In the genomic region with DNA sequence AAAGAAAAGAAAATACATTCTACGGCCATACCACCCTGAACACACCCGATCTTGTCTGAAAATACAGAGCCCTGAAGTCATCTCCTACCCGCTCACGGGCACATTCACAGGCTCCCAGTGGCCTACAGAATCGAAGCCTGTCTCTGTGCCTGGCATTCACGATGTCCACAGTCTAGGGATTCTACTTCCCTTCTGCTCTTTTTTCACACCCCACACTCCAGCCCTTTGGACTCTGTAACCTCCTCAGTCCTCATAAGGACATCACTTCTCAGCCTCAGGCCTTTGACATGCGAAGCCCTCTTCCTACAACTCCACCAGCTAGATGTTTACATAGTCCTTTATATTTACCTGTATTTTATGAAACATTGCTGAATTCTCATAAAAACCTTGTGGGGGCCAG, we compare ENCODE assay signal across 1 cellular context.
TF ChIP-seq lines count a peak whose summit lies in the region.

No MANE protein-coding gene starts in this region.

TF ChIP-seq in HCT116, 20 proteins besides CTCF, POLR2A, EP300 and RAD21 (continued from another document):
- TF ChIP-seq, protein P1, sequence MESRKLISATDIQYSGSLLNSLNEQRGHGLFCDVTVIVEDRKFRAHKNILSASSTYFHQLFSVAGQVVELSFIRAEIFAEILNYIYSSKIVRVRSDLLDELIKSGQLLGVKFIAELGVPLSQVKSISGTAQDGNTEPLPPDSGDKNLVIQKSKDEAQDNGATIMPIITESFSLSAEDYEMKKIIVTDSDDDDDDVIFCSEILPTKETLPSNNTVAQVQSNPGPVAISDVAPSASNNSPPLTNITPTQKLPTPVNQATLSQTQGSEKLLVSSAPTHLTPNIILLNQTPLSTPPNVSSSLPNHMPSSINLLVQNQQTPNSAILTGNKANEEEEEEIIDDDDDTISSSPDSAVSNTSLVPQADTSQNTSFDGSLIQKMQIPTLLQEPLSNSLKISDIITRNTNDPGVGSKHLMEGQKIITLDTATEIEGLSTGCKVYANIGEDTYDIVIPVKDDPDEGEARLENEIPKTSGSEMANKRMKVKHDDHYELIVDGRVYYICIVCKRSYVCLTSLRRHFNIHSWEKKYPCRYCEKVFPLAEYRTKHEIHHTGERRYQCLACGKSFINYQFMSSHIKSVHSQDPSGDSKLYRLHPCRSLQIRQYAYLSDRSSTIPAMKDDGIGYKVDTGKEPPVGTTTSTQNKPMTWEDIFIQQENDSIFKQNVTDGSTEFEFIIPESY (IDR thresholded peaks at IDR 0.05; ENCODE audit: extremely low read depth, insufficient replicate concordance, low read length), result no peak
- TF ChIP-seq SP1 (IDR thresholded peaks at IDR 0.05; ENCODE audit: low read depth), result no peak
- TF ChIP-seq ZFX (IDR thresholded peaks at IDR 0.05), result no peak
- TF ChIP-seq YY1 (IDR thresholded peaks at IDR 0.05; ENCODE audit: extremely low read depth, insufficient replicate concordance, low read depth, low read length), result no peak
- TF ChIP-seq, protein P2, sequence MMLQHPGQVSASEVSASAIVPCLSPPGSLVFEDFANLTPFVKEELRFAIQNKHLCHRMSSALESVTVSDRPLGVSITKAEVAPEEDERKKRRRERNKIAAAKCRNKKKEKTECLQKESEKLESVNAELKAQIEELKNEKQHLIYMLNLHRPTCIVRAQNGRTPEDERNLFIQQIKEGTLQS (IDR thresholded peaks at IDR 0.05), result no peak
- TF ChIP-seq CEBPB (IDR thresholded peaks at IDR 0.05; ENCODE audit: low read depth), result no peak
